In the genomic region with DNA sequence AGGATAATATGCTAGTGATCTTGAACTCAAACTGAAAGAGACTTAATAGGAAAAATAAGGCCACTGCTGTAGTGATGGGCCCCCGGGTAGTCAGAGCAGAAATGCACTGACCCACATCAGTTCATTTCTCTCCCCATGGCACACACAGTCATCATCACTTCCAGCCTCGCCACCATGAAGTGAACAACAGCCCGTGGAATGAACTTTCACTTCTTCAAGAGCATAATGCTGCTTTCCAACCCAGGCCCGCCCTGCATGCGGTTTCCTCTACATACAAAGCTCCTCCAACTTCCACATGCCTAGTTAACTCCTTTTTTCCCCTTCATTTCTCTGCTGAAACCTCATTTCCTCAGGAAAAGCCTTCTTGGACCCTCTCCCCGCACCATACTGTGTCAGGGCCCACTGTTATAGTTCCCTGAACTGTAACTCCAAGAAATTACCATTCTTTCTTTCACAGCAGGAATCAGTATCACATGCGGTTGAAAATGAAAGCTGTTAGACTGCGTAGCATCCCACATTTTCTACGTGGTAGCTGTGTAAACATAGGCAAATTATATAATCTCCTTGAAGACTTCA, we compare ENCODE assay signal across 8 cellular contexts.
A peak's percentile ranks its signal among the peaks of the same experiment; 100 is the strongest.
DNase-seq lines count a peak whose midpoint lies in the region; ATAC-seq lines count a peak whose summit lies in the region.

No MANE protein-coding gene starts in this region.

- peaks cover 40% of the 10 kb centered on the region for H3K4me1 ChIP-seq in adipocyte (ENCODE audit: control insufficient read depth, insufficient read depth, low read length)

- no peaks in the 10 kb centered on the region for H3K27me3 ChIP-seq in adipocyte (replicated peaks; ENCODE audit: control insufficient read depth, insufficient read depth, low read length)

- DNase-seq in OCI-M1 (lab: John Stamatoyannopoulos, UW) (peak; percentile 50), adipocyte (ENCODE audit: low read depth) (peak; percentile 87), left lobe of liver (ENCODE audit: low spot score) (no peak), activated gamma-delta T cell treated with Interleukin-2 at 50 U/mL for 16 hours (no peak), NCI-H1048 (lab: John Stamatoyannopoulos, UW) (no peak)
- DNase-seq in stimulated activated CD8-positive, alpha-beta memory T cell treated with anti-CD3 and anti-CD28 coated beads, Interleukin-2, amount 100 ng/mL, for 48 hours (ENCODE audit: low read depth in 2 of 2): peak; percentile 8 to 18

- H3K9ac ChIP-seq in adipocyte (ENCODE audit: low read length): peak overlapping the region; percentile 86

- ATAC-seq in GM18517 (IDR thresholded peaks at IDR 0.05; ENCODE audit: unreplicated experiment) (peak; percentile 59), HG02852 (IDR thresholded peaks at IDR 0.05; ENCODE audit: unreplicated experiment) (peak; percentile 76), left lobe of liver (peak; percentile 59)

- no peaks in the 10 kb centered on the region for H3K36me3 ChIP-seq in adipocyte (ENCODE audit: control insufficient read depth, insufficient read depth, low read length, severe bottlenecking)

- H3K9me3 ChIP-seq in adipocyte (ENCODE audit: control insufficient read depth, low read length): no peaks in the 10 kb centered on the region

- peak overlapping the region; percentile 72 for H3K4me3 ChIP-seq in adipocyte (ENCODE audit: low read length)

Comparison
In these comparisons a context has a peak if more than half of its experiments do, and no peak if none do; other contexts are left out.
1. DNase-seq: peak in OCI-M1 (single experiment), adipocyte (single experiment) and stimulated activated CD8-positive, alpha-beta memory T cell treated with anti-CD3 and anti-CD28 coated beads, Interleukin-2, amount 100 ng/mL, for 48 hours (2 of 2); none in left lobe of liver (single experiment), activated gamma-delta T cell treated with Interleukin-2 at 50 U/mL for 16 hours (single experiment) and NCI-H1048 (single experiment).
2. Peak in every context shown above with its lines, with median percentiles within 50 percentile points of each other: ATAC-seq.